In the genomic region with DNA sequence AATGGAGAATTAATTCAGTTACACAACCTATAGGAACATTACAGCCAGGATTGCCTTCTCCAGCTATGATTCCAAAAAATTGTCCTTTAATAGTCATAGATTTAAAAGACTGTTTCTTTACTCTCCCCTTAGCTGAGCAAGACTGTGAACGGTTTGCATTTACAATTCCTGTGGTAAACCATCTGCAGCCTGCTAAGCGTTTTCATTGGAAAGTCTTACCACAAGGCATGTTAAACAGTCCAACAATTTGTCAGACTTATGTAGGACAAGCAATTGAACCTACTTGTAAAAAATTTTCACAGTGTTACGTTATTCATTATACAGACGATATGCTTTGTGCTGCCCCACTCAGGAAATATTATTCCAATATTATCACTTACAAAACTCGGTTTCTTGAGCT, we compare ENCODE assay signal across 4 cellular contexts.
DNase-seq lines count a peak whose midpoint lies in the region.
"Not testable (repeated sequence)": the region's sequence is repeated elsewhere in the genome, so short reads cannot be mapped to it uniquely, and the experiment has no call there.

No MANE protein-coding gene starts in this region.

- peak; percentile 24 for DNase-seq in ELR (ENCODE audit: low read depth)
- DNase-seq in Jurkat, Clone E6-1 (ENCODE audit: low read depth, low spot score) = peak; percentile 9
- DNase-seq in RPMI7951 (ENCODE audit: low read depth) = peak; percentile 55
- DNase-seq in epithelial cell of prostate (ENCODE audit: low read depth, low spot score) = not testable (repeated sequence)

- peak overlapping the region; percentile 37 for H3K27ac ChIP-seq in epithelial cell of prostate

- not testable (repeated sequence) for H3K4me3 ChIP-seq in Jurkat, Clone E6-1 (ENCODE audit: low read length)
